Comparison of ENCODE assay signal across 21 cellular contexts in the genomic region with DNA sequence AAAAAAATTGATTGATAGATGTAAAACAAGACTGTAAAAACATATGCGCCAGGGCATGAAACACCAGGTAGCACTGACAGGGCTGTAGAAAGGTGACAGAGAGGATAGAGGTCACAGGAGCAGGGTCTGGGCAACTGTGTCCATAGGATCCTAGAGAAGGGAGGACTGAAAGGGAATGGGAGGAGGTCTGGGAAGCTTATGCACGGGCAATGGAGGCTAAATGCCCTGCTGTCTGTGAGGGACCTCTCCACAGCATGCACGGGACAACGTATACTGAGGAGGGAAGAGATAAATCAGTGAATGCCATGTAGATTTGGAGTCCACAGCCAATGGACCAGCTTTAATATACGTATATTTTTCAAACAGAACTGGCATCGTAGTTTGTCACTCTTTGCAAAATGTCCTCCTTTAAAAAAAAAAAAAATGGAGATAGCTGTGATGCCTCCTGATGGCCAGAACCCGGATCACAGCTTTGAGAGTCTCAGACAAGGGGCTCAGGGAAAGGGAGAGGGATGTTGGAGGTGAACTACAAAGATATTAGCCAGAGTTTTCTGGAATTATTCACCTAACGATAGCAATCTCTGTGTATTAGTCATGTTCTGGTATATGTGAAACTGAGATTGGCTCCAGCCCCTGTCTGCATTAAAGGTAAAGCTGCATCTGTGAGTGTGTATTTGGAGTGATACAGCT. TPM values are rescaled to one million over a fixed set of nuclear protein-coding genes. Genes with fewer than 3 reads are reported as not detected.
DNase-seq lines count a peak whose midpoint lies in the region; ATAC-seq and TF ChIP-seq lines count a peak whose summit lies in the region.
"Had no signal": no experiment of that assay in that cellular context is flagged by ENCODE, and none has a peak within 500 bp of the region (broad histone marks: within the 10 kb centered on the region; RNA-seq: fewer than 3 reads in every experiment).

No MANE protein-coding gene starts in this region.

- H3K4me3 Mint-ChIP-seq in MCF 10A (ENCODE audit: unreplicated experiment) = no peak overlapping the region
- no peak overlapping the region for H3K4me3 Mint-ChIP-seq in activated CD4-positive, alpha-beta T cell treated with anti-CD3 and anti-CD28 coated beads, Interleukin-2, amount 10 ng/mL, durations not matched to agents 24 days and 14 days
- H3K4me3 Mint-ChIP-seq: activated B cell treated with CpG ODN at 0.5 μM for 24 hours; naive thymus-derived CD4-positive, alpha-beta T cell had no signal

- TF ChIP-seq CTCF in MCF 10A (IDR thresholded peaks at IDR 0.05; ENCODE audit: unreplicated experiment) = no peak
- no peak for TF ChIP-seq CTCF in breast epithelium (IDR thresholded peaks at IDR 0.05)
- TF ChIP-seq CTCF in Panc1 (IDR thresholded peaks at IDR 0.05) = no peak
- TF ChIP-seq CTCF in fibroblast of mammary gland (conservative IDR thresholded peaks at IDR 0.05; ENCODE audit: control insufficient read depth, insufficient read depth, low read depth, low read length) = no peak
- no peak for TF ChIP-seq CTCF in suprapubic skin (IDR thresholded peaks at IDR 0.05)

- BruUV-seq in MCF 10A (replicated peaks; lab: Mats Ljungman, UMichigan) = no TSS peak
- BruUV-seq in Panc1 (replicated peaks; lab: Mats Ljungman, UMichigan) = no TSS peak

- TF ChIP-seq POLR2A in breast epithelium (IDR thresholded peaks at IDR 0.05) = no peak
- no peak for TF ChIP-seq POLR2A in suprapubic skin (IDR thresholded peaks at IDR 0.05)
- TF ChIP-seq POLR2A in erythroblast (IDR thresholded peaks at IDR 0.05; ENCODE audit: low read length) = no peak

- WGBS in suprapubic skin = 51% methylated on average over 8 of the region's 8 CpGs

- H3K36me3 Mint-ChIP-seq in MCF 10A (ENCODE audit: insufficient read depth, unreplicated experiment) = no peaks in the 10 kb centered on the region
- H3K36me3 Mint-ChIP-seq in activated CD4-positive, alpha-beta T cell treated with anti-CD3 and anti-CD28 coated beads, Interleukin-2, amount 10 ng/mL, durations not matched to agents 24 days and 14 days (ENCODE audit: low read depth) = no peaks in the 10 kb centered on the region
- H3K36me3 Mint-ChIP-seq: naive thymus-derived CD4-positive, alpha-beta T cell had no signal

- peak overlapping the region; percentile 42 for H3K27ac Mint-ChIP-seq in MCF 10A (ENCODE audit: low read depth, unreplicated experiment)
- H3K27ac Mint-ChIP-seq in activated CD4-positive, alpha-beta T cell treated with anti-CD3 and anti-CD28 coated beads, Interleukin-2, amount 10 ng/mL, durations not matched to agents 24 days and 14 days = no peak overlapping the region
- H3K27ac Mint-ChIP-seq: activated B cell treated with CpG ODN at 0.5 μM for 24 hours; naive thymus-derived CD4-positive, alpha-beta T cell had no signal

- H3K27me3 ChIP-seq in breast epithelium = peaks cover 0 to 19% of the 10 kb centered on the region in 2 donors
- no peaks in the 10 kb centered on the region; the same call in 1 of the 2 replicates for H3K27me3 ChIP-seq in Panc1 (ENCODE audit: control insufficient read depth, insufficient read depth, low read length)
- no peaks in the 10 kb centered on the region for H3K27me3 ChIP-seq in suprapubic skin
- H3K27me3 ChIP-seq: gastroesophageal sphincter had no signal

- POLR2A ChIA-PET in MCF 10A (lab: Yijun Ruan, JAX) (interaction anchor here (0.5 to 1.0 kb wide), 3 partner anchors 9 to 277 kb away, joined by 3 to 4 read pairs (median 3); no protein-coding TSS in a partner anchor), Panc1 (lab: Charles Lee) (no interaction called here)

- intact Hi-C loops in MCF 10A (cut with micrococcal nuclease) (no loop called here), breast epithelium (cut with DNase I; ENCODE audit: low total_unique reads) (no loop called here), Panc1 (cut with micrococcal nuclease; ENCODE audit: unreplicated experiment) (no loop called here)
- intact Hi-C loops in activated CD4-positive, alpha-beta T cell treated with anti-CD3 and anti-CD28 coated beads, Interleukin-2, amount 10 ng/mL, durations not matched to agents 24 days and 14 days (cut with micrococcal nuclease) = no loop called here

- peaks cover 50% of the 10 kb centered on the region for H3K27me3 Mint-ChIP-seq in MCF 10A (ENCODE audit: insufficient read depth, unreplicated experiment)
- H3K27me3 Mint-ChIP-seq in activated CD4-positive, alpha-beta T cell treated with anti-CD3 and anti-CD28 coated beads, Interleukin-2, amount 10 ng/mL, durations not matched to agents 24 days and 14 days = peaks cover 2% of the 10 kb centered on the region
- H3K27me3 Mint-ChIP-seq: activated B cell treated with CpG ODN at 0.5 μM for 24 hours had no signal

- H3K4me1 Mint-ChIP-seq in MCF 10A (ENCODE audit: insufficient read depth, unreplicated experiment) = peaks cover 12% of the 10 kb centered on the region
- no peaks in the 10 kb centered on the region for H3K4me1 Mint-ChIP-seq in activated CD4-positive, alpha-beta T cell treated with anti-CD3 and anti-CD28 coated beads, Interleukin-2, amount 10 ng/mL, durations not matched to agents 24 days and 14 days
- H3K4me1 Mint-ChIP-seq: activated B cell treated with CpG ODN at 0.5 μM for 24 hours; naive thymus-derived CD4-positive, alpha-beta T cell had no signal

- no peak overlapping the region for H3K4me3 ChIP-seq in breast epithelium
- H3K4me3 ChIP-seq in Panc1 (ENCODE audit: low read depth in 2 of 2, low read length in 2 of 2) = no peak overlapping the region
- no peak overlapping the region for H3K4me3 ChIP-seq in fibroblast of mammary gland (ENCODE audit: control insufficient read depth, low read depth, low read length)
- H3K4me3 ChIP-seq in suprapubic skin = no peak overlapping the region
- H3K4me3 ChIP-seq: gastroesophageal sphincter, lung had no signal

- in situ Hi-C loops in Panc1 (cut with HindIII; ENCODE audit: low pct_unique_long_range_greater_than_20kb, low sequenced_read_pairs) = no loop called here

- H3K27ac ChIP-seq in breast epithelium (no peak overlapping the region), Panc1 (ENCODE audit: low read length) (no peak overlapping the region), suprapubic skin (peak overlapping the region; percentile 45)
- H3K27ac ChIP-seq: C4-2B, gastroesophageal sphincter had no signal

- H3K36me3 ChIP-seq in breast epithelium (no peaks in the 10 kb centered on the region), Panc1 (ENCODE audit: control insufficient read depth, insufficient read depth, low read length) (no peaks in the 10 kb centered on the region), suprapubic skin (no peaks in the 10 kb centered on the region)
- H3K36me3 ChIP-seq: gastroesophageal sphincter had no signal

- peak; percentile 5 for DNase-seq in MCF 10A (ENCODE audit: unreplicated experiment)
- DNase-seq in breast epithelium (ENCODE audit: low spot score in 2 of 2) = no peak
- no peak for DNase-seq in Panc1 (ENCODE audit: low read depth, low spot score)
- DNase-seq in fibroblast of mammary gland (ENCODE audit: low read depth) = peak; percentile 24
- DNase-seq in suprapubic skin (ENCODE audit: low spot score in 2 of 2) = no peak
- no peak for DNase-seq in activated CD4-positive, alpha-beta T cell treated with anti-CD3 and anti-CD28 coated beads, Interleukin-2, amount 10 ng/mL, durations not matched to agents 24 days and 14 days
- no peak for DNase-seq in erythroblast (lab: John Stamatoyannopoulos, UW)
- DNase-seq in stimulated activated CD4-positive, alpha-beta T cell treated with anti-CD3 and anti-CD28 coated beads, Interleukin-15, amount 100 ng/mL, for 24 hours = no peak
- DNase-seq: activated B cell treated with CpG ODN at 0.5 μM for 24 hours; amniotic stem cell; DMS79; H7; naive thymus-derived CD4-positive, alpha-beta T cell; NCI-H1048; stimulated activated CD4-positive, alpha-beta T cell treated with anti-CD3 and anti-CD28 coated beads, Interleukin-12 subunit alpha, Interleukin-12 subunit beta, amount 100 ng/mL, for 4 hours; stimulated activated naive CD8-positive, alpha-beta T cell treated with anti-CD3 and anti-CD28 coated beads, Interleukin-15, Interleukin-2, amounts not matched to agents 100 U/mL and 50 U/mL, for 24 hours; T-helper 1 cell had no signal

- H3K9me3 Mint-ChIP-seq in MCF 10A (ENCODE audit: unreplicated experiment) = no peaks in the 10 kb centered on the region
- H3K9me3 Mint-ChIP-seq in activated CD4-positive, alpha-beta T cell treated with anti-CD3 and anti-CD28 coated beads, Interleukin-2, amount 10 ng/mL, durations not matched to agents 24 days and 14 days = no peaks in the 10 kb centered on the region
- H3K9me3 Mint-ChIP-seq: activated B cell treated with CpG ODN at 0.5 μM for 24 hours; naive thymus-derived CD4-positive, alpha-beta T cell had no signal

- H3K4me1 ChIP-seq in breast epithelium (no peaks in the 10 kb centered on the region), Panc1 (ENCODE audit: control insufficient read depth, insufficient read depth, low read length) (no peaks in the 10 kb centered on the region), suprapubic skin (peaks cover 5% of the 10 kb centered on the region)
- H3K4me1 ChIP-seq: gastroesophageal sphincter had no signal

- CTCF ChIA-PET in MCF 10A (lab: Yijun Ruan, JAX) (interaction anchor here (0.6 to 3.2 kb wide), 7 partner anchors 13 to 316 kb away, joined by 3 to 26 read pairs (median 5); no protein-coding TSS in a partner anchor), Panc1 (lab: Charles Lee) (interaction anchor here (0.7 kb wide), 1 partner anchor 20 kb away, joined by 3 read pairs; no protein-coding TSS in a partner anchor)

- ATAC-seq in Panc1 = peak; percentile 34; the same call in 1 of the 2 replicates
- ATAC-seq: gastroesophageal sphincter; naive thymus-derived CD4-positive, alpha-beta T cell; stimulated activated naive CD8-positive, alpha-beta T cell treated with anti-CD3 and anti-CD28 coated beads, Interleukin-15, Interleukin-2, amounts not matched to agents 100 U/mL and 50 U/mL, for 24 hours had no signal

- no peaks in the 10 kb centered on the region for H3K9me3 ChIP-seq in breast epithelium
- no peaks in the 10 kb centered on the region for H3K9me3 ChIP-seq in Panc1 (ENCODE audit: control insufficient read depth, insufficient read depth, low read depth, low read length)
- no peaks in the 10 kb centered on the region for H3K9me3 ChIP-seq in suprapubic skin
- H3K9me3 ChIP-seq: gastroesophageal sphincter had no signal

- no peak for TF ChIP-seq EP300 in suprapubic skin (IDR thresholded peaks at IDR 0.05)

RNA-seq across cellular contexts. Expression of gene RAB40A, which starts 16.0 kb away (rescaled TPM):
- 0.17 TPM in 1 of 2 replicates, not detected in the other for total RNA-seq in MCF 10A (2022)
- total RNA-seq in breast epithelium = 1 to 10 TPM in 2 of 3 donors, under 1 TPM in 1; 0.48 to 2.5 (median 2.3) TPM
- total RNA-seq in Panc1 (2021; ENCODE audit: unreplicated experiment) = 0.26 TPM
- not detected for polyA plus RNA-seq in Panc1 (2012; ENCODE audit: insufficient read length)
- total RNA-seq in suprapubic skin = 1 to 10 TPM in 2 of 4 donors, under 1 TPM in 1, not detected in 1; 0.31 to 2.4 (median 2.3) TPM
- 0.16 and 0.21 TPM in 2 replicates for total RNA-seq in activated CD4-positive, alpha-beta T cell treated with anti-CD3 and anti-CD28 coated beads, Interleukin-2, amount 10 ng/mL, durations not matched to agents 24 days and 14 days
- total RNA-seq: A172 had no signal

Comparison
In these comparisons a context has a peak if more than half of its experiments do, and no peak if none do; other contexts are left out.
1. DNase-seq: peak in MCF 10A (single experiment) and fibroblast of mammary gland (single experiment); none in breast epithelium (0 of 2), Panc1 (single experiment), suprapubic skin (0 of 2), activated CD4-positive, alpha-beta T cell treated with anti-CD3 and anti-CD28 coated beads, Interleukin-2, amount 10 ng/mL, durations not matched to agents 24 days and 14 days (single experiment), erythroblast (0 of 2) and stimulated activated CD4-positive, alpha-beta T cell treated with anti-CD3 and anti-CD28 coated beads, Interleukin-15, amount 100 ng/mL, for 24 hours (single experiment).